ENCODE assay signal across 19 cellular contexts in the genomic region with DNA sequence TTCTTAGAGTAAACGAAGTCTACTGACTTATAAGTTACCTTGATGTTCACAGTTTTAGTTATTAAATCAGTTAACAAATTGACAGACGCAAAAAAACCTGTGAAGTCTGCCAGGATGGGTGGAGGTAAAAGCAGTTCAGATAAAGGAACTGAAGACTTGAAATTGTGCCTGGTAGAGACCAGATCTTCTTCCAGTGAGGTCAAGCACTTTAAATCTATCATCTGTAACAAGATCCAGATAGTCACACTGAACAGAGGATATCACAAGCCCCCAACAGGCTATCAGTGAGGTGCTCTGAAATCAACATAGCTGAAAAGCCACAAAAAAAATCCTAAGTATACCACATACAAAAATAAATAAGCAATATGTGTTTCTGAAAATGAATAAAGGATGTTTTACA. TPM values are rescaled to one million over a fixed set of nuclear protein-coding genes. Genes with fewer than 3 reads are reported as not detected.
DNase-seq lines count a peak whose midpoint lies in the region; ATAC-seq, FAIRE-seq and TF ChIP-seq lines count a peak whose summit lies in the region.
"Had no signal": no experiment of that assay in that cellular context is flagged by ENCODE, and none has a peak within 500 bp of the region (broad histone marks: within the 10 kb centered on the region; RNA-seq: fewer than 3 reads in every experiment).

No MANE protein-coding gene starts in this region.

- no peak for TF ChIP-seq RAD21 in A549 (conservative IDR thresholded peaks at IDR 0.05 in 1 of 2, IDR thresholded peaks at IDR 0.05 in 1 of 2)

- H3K4me2 ChIP-seq in A549 (peak overlapping the region; percentile 36; the same call in 1 of the 3 replicates), parathyroid adenoma (ENCODE audit: low read length) (no peak overlapping the region)
- H3K4me2 ChIP-seq: GM23338 had no signal

- H2AFZ ChIP-seq in parathyroid adenoma = peak overlapping the region; percentile 6
- H2AFZ ChIP-seq: GM23338 had no signal

- no peak overlapping the region for H3K9ac ChIP-seq in HUES6 (ENCODE audit: low read length)
- peak overlapping the region in 1 of 2 donors; percentile 27 for H3K9ac ChIP-seq in colonic mucosa (ENCODE audit: low read depth in 2 of 2, low read length in 2 of 2)
- H3K9ac ChIP-seq in parathyroid adenoma = no peak overlapping the region

- no peak for FAIRE-seq in A549 (lab: Jason Lieb, UNC)

- DNase-seq in A549 (ENCODE audit: low read depth in 1 of 2, low spot score in 1 of 2) (no peak), colonic mucosa (no peak), kidney tubule cell (ENCODE audit: low spot score) (no peak)
- DNase-seq in stimulated activated CD4-positive, alpha-beta T cell treated with anti-CD3 and anti-CD28 coated beads, Interleukin-15, amount 100 ng/mL, for 24 hours = no peak
- DNase-seq: AML-193, DND-41, GDM1, IMR-90, MV-4-11, NCI-H1417 treated with DMSO at 0.1 percent for 48 hours, NCI-H2081, NCI-H345, NCI-H69 had no signal

- ATAC-seq in A549 = no peak
- no peak for ATAC-seq in HG02610 (IDR thresholded peaks at IDR 0.05; ENCODE audit: unreplicated experiment)
- ATAC-seq: GM23338 had no signal

- H3K4me1 ChIP-seq in A549 = peaks cover 48% of the 10 kb centered on the region
- H3K4me1 ChIP-seq in HUES6 (ENCODE audit: control insufficient read depth, insufficient read depth, low read length) = no peaks in the 10 kb centered on the region
- H3K4me1 ChIP-seq in colonic mucosa = no peaks in the 10 kb centered on the region
- no peaks in the 10 kb centered on the region for H3K4me1 ChIP-seq in parathyroid adenoma

- POLR2A ChIA-PET in A549 (lab: Yijun Ruan, JAX) = no interaction called here

- WGBS in A549 (ENCODE audit: missing lambda C conversion rate) = 51% methylated on average over 2 of the region's 2 CpGs

- no peak for TF ChIP-seq CTCF in A549 (IDR thresholded peaks at IDR 0.05)
- TF ChIP-seq CTCF in colonic mucosa (IDR thresholded peaks at IDR 0.05) = no peak
- TF ChIP-seq CTCF in parathyroid adenoma (IDR thresholded peaks at IDR 0.05) = no peak

- CTCF ChIA-PET in A549 (lab: Yijun Ruan, JAX) = no interaction called here

- intact Hi-C loops in colonic mucosa (cut with DNase I) = no loop called here

- no peaks in the 10 kb centered on the region for H3K27me3 ChIP-seq in HUES6 (ENCODE audit: control insufficient read depth, insufficient read depth, low read length)
- no peaks in the 10 kb centered on the region for H3K27me3 ChIP-seq in colonic mucosa
- no peaks in the 10 kb centered on the region for H3K27me3 ChIP-seq in parathyroid adenoma (ENCODE audit: control insufficient read depth, insufficient read depth, low read length)

- H3K36me3 ChIP-seq in HUES6 (ENCODE audit: control insufficient read depth, insufficient read depth, low read length) (no peaks in the 10 kb centered on the region), colonic mucosa (no peaks in the 10 kb centered on the region), parathyroid adenoma (ENCODE audit: control insufficient read depth, insufficient read depth, low read length) (no peaks in the 10 kb centered on the region)

- H3K9me3 ChIP-seq in A549 (no peaks in the 10 kb centered on the region), HUES6 (ENCODE audit: control insufficient read depth, insufficient read depth, low read depth, low read length) (no peaks in the 10 kb centered on the region), colonic mucosa (no peaks in the 10 kb centered on the region), parathyroid adenoma (ENCODE audit: control insufficient read depth, low read length) (no peaks in the 10 kb centered on the region)

- H3K27ac ChIP-seq in A549 = no peak overlapping the region; a peak in 1 of 6 replicates
- peak overlapping the region; percentile 13; the same call in 1 of the 2 replicates for H3K27ac ChIP-seq in HUES6 (ENCODE audit: low read depth, low read length)
- H3K27ac ChIP-seq in colonic mucosa = peak overlapping the region; percentile 68
- no peak overlapping the region for H3K27ac ChIP-seq in parathyroid adenoma

- TF ChIP-seq POLR2A in A549 (IDR thresholded peaks at IDR 0.05; ENCODE audit: low read length) = no peak

- TF ChIP-seq EP300 in A549 (IDR thresholded peaks at IDR 0.05) = no peak

- H3K79me2 ChIP-seq in parathyroid adenoma = no peaks in the 10 kb centered on the region

- no peak overlapping the region for H3K4me3 ChIP-seq in A549
- H3K4me3 ChIP-seq in HUES6 (ENCODE audit: low read depth, low read length) = no peak overlapping the region
- no peak overlapping the region for H3K4me3 ChIP-seq in colonic mucosa
- no peak overlapping the region for H3K4me3 ChIP-seq in parathyroid adenoma (ENCODE audit: low read depth, low read length)
- H3K4me3 ChIP-seq: GM23338 had no signal

TF ChIP-seq in A549, 52 proteins besides CTCF, POLR2A, EP300 and RAD21:
- TF ChIP-seq, protein P1, sequence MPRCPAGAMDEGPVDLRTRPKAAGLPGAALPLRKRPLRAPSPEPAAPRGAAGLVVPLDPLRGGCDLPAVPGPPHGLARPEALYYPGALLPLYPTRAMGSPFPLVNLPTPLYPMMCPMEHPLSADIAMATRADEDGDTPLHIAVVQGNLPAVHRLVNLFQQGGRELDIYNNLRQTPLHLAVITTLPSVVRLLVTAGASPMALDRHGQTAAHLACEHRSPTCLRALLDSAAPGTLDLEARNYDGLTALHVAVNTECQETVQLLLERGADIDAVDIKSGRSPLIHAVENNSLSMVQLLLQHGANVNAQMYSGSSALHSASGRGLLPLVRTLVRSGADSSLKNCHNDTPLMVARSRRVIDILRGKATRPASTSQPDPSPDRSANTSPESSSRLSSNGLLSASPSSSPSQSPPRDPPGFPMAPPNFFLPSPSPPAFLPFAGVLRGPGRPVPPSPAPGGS (IDR thresholded peaks at IDR 0.05) = no peak
- TF ChIP-seq CBX8 (IDR thresholded peaks at IDR 0.05) (no peak), FOXS1 (CRISPR knock-in tag; IDR thresholded peaks at IDR 0.05) (no peak), CHD2 (IDR thresholded peaks at IDR 0.05; ENCODE audit: low read length, partially characterized antibody) (no peak), CEBPB (IDR thresholded peaks at IDR 0.05) (no peak), ZSCAN20 (CRISPR knock-in tag; IDR thresholded peaks at IDR 0.05) (no peak), ESRRA (IDR thresholded peaks at IDR 0.05; ENCODE audit: borderline replicate concordance, low read length) (no peak), BHLHE40 (IDR thresholded peaks at IDR 0.05; ENCODE audit: low read depth, low read length) (no peak), HDAC2 (IDR thresholded peaks at IDR 0.05) (no peak), SREBF2 (IDR thresholded peaks at IDR 0.05) (no peak)
- TF ChIP-seq, protein P2, sequence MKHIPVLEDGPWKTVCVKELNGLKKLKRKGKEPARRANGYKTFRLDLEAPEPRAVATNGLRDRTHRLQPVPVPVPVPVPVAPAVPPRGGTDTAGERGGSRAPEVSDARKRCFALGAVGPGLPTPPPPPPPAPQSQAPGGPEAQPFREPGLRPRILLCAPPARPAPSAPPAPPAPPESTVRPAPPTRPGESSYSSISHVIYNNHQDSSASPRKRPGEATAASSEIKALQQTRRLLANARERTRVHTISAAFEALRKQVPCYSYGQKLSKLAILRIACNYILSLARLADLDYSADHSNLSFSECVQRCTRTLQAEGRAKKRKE (CRISPR knock-in tag; IDR thresholded peaks at IDR 0.05; ENCODE audit: low read depth) = no peak

RNA-seq across cellular contexts. Expression of a gene that starts 23.6 kb away (rescaled TPM):
- polyA plus RNA-seq in A549 (2011; rRNA removed) = 0.03 and 0.07 TPM in 2 replicates
- not detected in 2 replicates for polyA plus RNA-seq in A549 (2012; cell fraction: cytosol; rRNA removed)
- polyA plus RNA-seq in A549 (2012; cell fraction: nucleus; rRNA removed) = not detected in 2 replicates
- not detected in 3 replicates for polyA plus RNA-seq in A549 (2017; fragmentation: RNase III; extraction: RNeasy Plus Mini Kit Qiagen cat#74134 plus additional on column Dnase treatment)
- 0.05 TPM in 1 of 2 replicates, not detected in the other for polyA minus RNA-seq in A549 (2011; rRNA and poly(A)+ RNA removed)
- under 1 TPM; 0.16 to 0.27 TPM for total RNA-seq in colonic mucosa
- total RNA-seq: GM23338, IMR-90, LHCN-M2, SK-MEL-5 had no signal
- polyA plus RNA-seq: GM23338, IMR-90 had no signal

RNA-seq across cellular contexts. Expression of a gene that starts 47.4 kb away (rescaled TPM):
- 0.01 and 0.03 TPM in 2 replicates for polyA plus RNA-seq in A549 (2011; rRNA removed)
- 0.01 TPM in 1 of 2 replicates, not detected in the other for polyA plus RNA-seq in A549 (2012; cell fraction: cytosol; rRNA removed)
- polyA plus RNA-seq in A549 (2012; cell fraction: nucleus; rRNA removed) = not detected in 2 replicates
- polyA plus RNA-seq in A549 (2017; fragmentation: RNase III; extraction: RNeasy Plus Mini Kit Qiagen cat#74134 plus additional on column Dnase treatment) = 0.01 TPM in 1 of 3 replicates, not detected in the others
- not detected in 2 replicates for polyA minus RNA-seq in A549 (2011; rRNA and poly(A)+ RNA removed)
- under 1 TPM; 0.07 to 0.40 TPM for total RNA-seq in colonic mucosa
- total RNA-seq: IMR-90, LHCN-M2 had no signal
- polyA plus RNA-seq: IMR-90 had no signal

Comparison
In these comparisons a context has a peak if more than half of its experiments do, and no peak if none do; other contexts are left out.
1. H3K27ac ChIP-seq: peak in HUES6 (single experiment) and colonic mucosa (single experiment); none in A549 (0 of 2) and parathyroid adenoma (single experiment).